Comparison of ENCODE assay signal across 7 cellular contexts in the genomic region with DNA sequence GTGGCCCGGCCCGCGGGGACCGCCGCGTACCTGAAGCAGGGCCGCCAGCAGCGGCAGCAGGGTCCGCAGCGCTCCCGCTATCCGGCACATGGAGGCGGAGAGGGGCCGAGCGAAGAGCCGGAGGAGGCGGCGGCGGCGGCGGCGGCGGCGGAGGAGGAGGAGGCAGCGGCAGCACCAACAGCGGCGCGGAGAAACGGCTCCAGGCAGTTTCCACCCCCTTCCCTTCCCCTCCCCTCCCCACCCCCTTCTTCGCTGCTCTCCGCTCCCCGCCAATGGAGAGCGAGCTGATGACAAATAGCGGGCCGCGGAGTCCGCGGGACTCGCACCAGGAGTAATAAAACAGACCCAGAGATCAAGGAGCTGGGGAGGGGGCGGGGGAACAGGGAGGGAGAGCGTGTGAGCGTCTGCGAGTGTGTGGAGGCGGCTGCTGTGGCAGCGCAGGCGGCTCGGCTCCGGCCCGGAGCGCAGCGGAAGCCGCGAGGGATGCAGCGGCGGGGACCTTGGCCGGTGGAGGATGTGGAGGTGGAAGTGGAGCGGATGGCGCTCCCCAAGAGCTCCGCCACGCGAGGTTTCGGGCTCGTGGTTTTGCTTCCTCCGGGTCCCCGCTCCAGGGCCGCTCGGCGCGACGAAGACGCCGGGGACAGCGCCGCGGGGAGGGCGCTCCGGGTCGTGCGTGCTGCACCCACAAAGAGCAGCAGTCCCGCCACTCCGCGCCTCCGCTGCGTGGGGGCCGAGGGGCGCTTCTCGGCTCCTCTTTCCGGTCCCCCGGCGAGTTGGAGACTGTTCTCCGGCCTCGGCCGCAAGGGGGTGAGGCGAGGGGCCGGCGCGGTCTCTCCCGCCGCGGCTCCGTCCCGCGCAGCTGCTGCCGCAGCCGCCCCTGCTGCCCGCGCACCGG. TPM values are rescaled to one million over a fixed set of nuclear protein-coding genes. Genes with fewer than 3 reads are reported as not detected.
DNase-seq lines count a peak whose midpoint lies in the region; ATAC-seq, FAIRE-seq and TF ChIP-seq lines count a peak whose summit lies in the region.

A gene (minus strand): TSS at position 198 of the 895 bp plus-strand sequence. CDS start 108 bp downstream, at position 90.

- peaks cover 49% of the 10 kb centered on the region for H3K27me3 Mint-ChIP-seq in T-helper 1 cell treated with Interleukin-12 subunit alpha and Interleukin-12 subunit beta and Interleukin-4 antibody, amounts not matched to agents 30 μg/mL and 1 μg/mL, for 36 hours (ENCODE audit: low read depth)

- ATAC-seq in lower lobe of right lung, result peak; percentile 47 to 53

- H3K4me3 Mint-ChIP-seq in T-helper 1 cell treated with Interleukin-12 subunit alpha and Interleukin-12 subunit beta and Interleukin-4 antibody, amounts not matched to agents 30 μg/mL and 1 μg/mL, for 36 hours, result peak within 1 kb of the TSS; percentile 68

- H3K4me3 ChIP-seq in MG63, result peak within 1 kb of the TSS; percentile 70
- peak within 1 kb of the TSS; percentile 59 for H3K4me3 ChIP-seq in endocrine pancreas (ENCODE audit: control insufficient read depth, insufficient read depth, low read length)
- peak within 1 kb of the TSS; percentile 54 for H3K4me3 ChIP-seq in lower lobe of right lung

- H3K4me1 Mint-ChIP-seq in T-helper 1 cell treated with Interleukin-12 subunit alpha and Interleukin-12 subunit beta and Interleukin-4 antibody, amounts not matched to agents 30 μg/mL and 1 μg/mL, for 36 hours (ENCODE audit: low read depth), result peaks cover 8% of the 10 kb centered on the region

- FAIRE-seq in GM12891 (lab: Jason Lieb, UNC), result no peak

- DNase-seq in GM12891 (ENCODE audit: insufficient read length, low spot score) (peak; percentile 39), MG63 (peak; percentile 76), lower lobe of right lung (peak; percentile 44), superior temporal gyrus (ENCODE audit: extremely low spot score) (peak; percentile 73)
- no peak for DNase-seq in NK-92 treated with Interleukin-12 subunit alpha and Interleukin-12 subunit beta, amount 100 ng/mL, for 24 hours (lab: John Stamatoyannopoulos, UW)

- intact Hi-C loops in lower lobe of right lung (cut with DNase I), result no loop called here

- TF ChIP-seq CTCF in lower lobe of right lung (IDR thresholded peaks at IDR 0.05), result no peak

- H3K36me3 ChIP-seq in MG63 (no peaks in the 10 kb centered on the region), endocrine pancreas (ENCODE audit: control insufficient read depth, insufficient read depth, low read length) (no peaks in the 10 kb centered on the region), lower lobe of right lung (no peaks in the 10 kb centered on the region)

- no peaks in the 10 kb centered on the region for H3K36me3 Mint-ChIP-seq in T-helper 1 cell treated with Interleukin-12 subunit alpha and Interleukin-12 subunit beta and Interleukin-4 antibody, amounts not matched to agents 30 μg/mL and 1 μg/mL, for 36 hours (ENCODE audit: low read depth)

- H3K9ac ChIP-seq in endocrine pancreas (ENCODE audit: control insufficient read depth, insufficient read depth, low read length), result peak within 1 kb of the TSS; percentile 72

- H3K9me3 ChIP-seq in MG63, result no peaks in the 10 kb centered on the region
- no peaks in the 10 kb centered on the region for H3K9me3 ChIP-seq in endocrine pancreas (ENCODE audit: control insufficient read depth, low read length)
- no peaks in the 10 kb centered on the region for H3K9me3 ChIP-seq in lower lobe of right lung

- no peaks in the 10 kb centered on the region; the same call in 1 of the 2 replicates for H3K27me3 ChIP-seq in MG63
- no peaks in the 10 kb centered on the region for H3K27me3 ChIP-seq in endocrine pancreas (ENCODE audit: control insufficient read depth, insufficient read depth, low read length)
- peaks cover 58% of the 10 kb centered on the region for H3K27me3 ChIP-seq in lower lobe of right lung (ENCODE audit: low read depth)

- peak within 1 kb of the TSS; percentile 71 for H3K27ac Mint-ChIP-seq in T-helper 1 cell treated with Interleukin-12 subunit alpha and Interleukin-12 subunit beta and Interleukin-4 antibody, amounts not matched to agents 30 μg/mL and 1 μg/mL, for 36 hours

- no peaks in the 10 kb centered on the region for H3K4me1 ChIP-seq in endocrine pancreas (ENCODE audit: control insufficient read depth, insufficient read depth, low read length)
- H3K4me1 ChIP-seq in lower lobe of right lung, result peaks cover 25% of the 10 kb centered on the region

- no peak within 1 kb of the TSS for H3K27ac ChIP-seq in lower lobe of right lung

- no peak for TF ChIP-seq POLR2A in GM12891 (IDR thresholded peaks at IDR 0.05; ENCODE audit: low read depth, low read length)

- peaks cover 3% of the 10 kb centered on the region for H3K9me3 Mint-ChIP-seq in T-helper 1 cell treated with Interleukin-12 subunit alpha and Interleukin-12 subunit beta and Interleukin-4 antibody, amounts not matched to agents 30 μg/mL and 1 μg/mL, for 36 hours

TF ChIP-seq in GM12891, 5 proteins besides CTCF, POLR2A, EP300 and RAD21:
- TF ChIP-seq POU2F2 (IDR thresholded peaks at IDR 0.05; ENCODE audit: low read depth, low read length) (no peak), PAX5 (IDR thresholded peaks at IDR 0.05; ENCODE audit: insufficient read depth, low read length, severe bottlenecking) (no peak), SPI1 (IDR thresholded peaks at IDR 0.05; ENCODE audit: low read depth, low read length) (no peak), TAF1 (IDR thresholded peaks at IDR 0.05; ENCODE audit: low read depth, low read length) (no peak), POLR2AphosphoS5 (IDR thresholded peaks at IDR 0.05; ENCODE audit: low read depth, low read length) (no peak)

RNA-seq across cellular contexts. Expression of the gene that starts here (rescaled TPM):
- 0.14 TPM for polyA plus RNA-seq in GM12891 (2012; ENCODE audit: low read depth, missing spikeins)
- 19.8 and 34.1 TPM in 2 replicates for total RNA-seq in MG63 (2014; rRNA removed; shearing (Covaris generic); ENCODE audit: low replicate concordance)
- total RNA-seq in lower lobe of right lung, result 0.68 TPM

Comparison
In these comparisons a context has a peak if more than half of its experiments do, and no peak if none do; other contexts are left out.
1. RNA of the gene that starts here (total RNA-seq): 19.8 to 34.1 TPM in MG63; 0.68 TPM in lower lobe of right lung (single experiment); every median in the first group is over 10 times any median in the second.
2. Peak in DNase-seq, ATAC-seq and H3K4me3 ChIP-seq in lower lobe of right lung; RNA of the gene not detected or under 1 TPM.
3. Peak in every context shown above with its lines, with median percentiles within 50 percentile points of each other: H3K4me3 ChIP-seq.